In the genomic region with DNA sequence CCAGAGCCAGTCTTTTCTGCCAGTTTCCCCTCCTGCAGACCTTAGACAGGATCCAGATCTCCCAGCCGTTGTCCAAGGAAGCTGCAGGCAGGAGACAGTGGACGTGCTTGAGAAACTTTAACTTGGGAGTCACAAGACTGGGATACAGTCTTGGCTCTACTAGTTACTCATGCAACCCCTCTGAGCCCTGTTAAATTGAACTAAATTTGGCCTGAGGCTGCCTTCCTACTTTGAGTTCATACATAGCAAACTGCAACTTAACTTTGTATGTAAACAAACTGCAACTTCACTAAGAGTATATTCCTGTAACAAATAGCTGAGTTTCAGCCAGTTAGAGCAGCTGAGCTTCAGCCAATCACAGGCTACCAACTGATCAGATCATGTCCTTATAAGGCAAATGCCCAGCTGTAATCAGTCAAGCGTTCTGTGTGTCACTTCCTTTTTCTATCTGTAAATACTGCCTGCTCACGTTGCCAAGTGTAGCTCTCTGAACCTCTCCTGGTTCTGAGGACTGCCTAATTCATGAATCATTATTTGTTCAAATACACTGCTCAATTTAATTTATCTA, we compare ENCODE assay signal across 8 cellular contexts.
A peak's percentile ranks its signal among the peaks of the same experiment; 100 is the strongest.
DNase-seq lines count a peak whose midpoint lies in the region; ATAC-seq and TF ChIP-seq lines count a peak whose summit lies in the region.

No MANE protein-coding gene starts in this region.

- no peak for TF ChIP-seq RAD21 in HCT116 (IDR thresholded peaks at IDR 0.05; ENCODE audit: low read depth)

- no peaks in the 10 kb centered on the region for H3K9me2 ChIP-seq in HCT116 (ENCODE audit: insufficient read depth)

- no peaks in the 10 kb centered on the region for H3K27me3 Mint-ChIP-seq in T-helper 17 cell
- H3K27me3 Mint-ChIP-seq in T-cell: peaks cover 0 to 11% of the 10 kb centered on the region in 2 donors

- H2AFZ ChIP-seq in HCT116 (ENCODE audit: low read depth, low read length, poor library complexity, severe bottlenecking): peak overlapping the region; percentile 75

- no peak overlapping the region for H3K9ac ChIP-seq in HCT116 (ENCODE audit: low read length)

- H3K27me3 ChIP-seq in HCT116 (ENCODE audit: insufficient read depth, low read length): no peaks in the 10 kb centered on the region

- TF ChIP-seq CTCF in AG09309 (IDR thresholded peaks at IDR 0.05; ENCODE audit: control insufficient read depth, insufficient read depth, low read depth, low read length, missing control alignments) (no peak), HCT116 (IDR thresholded peaks at IDR 0.05 in 2 of 3, conservative IDR thresholded peaks at IDR 0.05 in 1 of 3; ENCODE audit: borderline replicate concordance in 1 of 3, insufficient read depth in 1 of 3, low read depth in 2 of 3, low read length in 2 of 3) (no peak), RWPE1 (conservative IDR thresholded peaks at IDR 0.05; ENCODE audit: low read depth) (no peak)

- no peaks in the 10 kb centered on the region for H3K36me3 ChIP-seq in HCT116 (ENCODE audit: control insufficient read depth in 1 of 2, insufficient read depth in 2 of 2, low read length in 2 of 2)

- no peaks in the 10 kb centered on the region for H4K20me1 ChIP-seq in HCT116 (ENCODE audit: insufficient read depth)

- H3K4me2 ChIP-seq in HCT116 (ENCODE audit: low read length): 0 out of 2 replicates have a peak overlapping the region, but pooled peaks have one; percentile 11

- H3K27ac Mint-ChIP-seq in T-helper 17 cell: no peak overlapping the region
- no peak overlapping the region for H3K27ac Mint-ChIP-seq in T-cell

- intact Hi-C loops in HCT116 (cut with micrococcal nuclease): no loop called here

- peaks cover 9 to 46% of the 10 kb centered on the region in 2 experiments; a peak in 3 of 4 replicates for H3K4me1 ChIP-seq in HCT116 (ENCODE audit: control insufficient read depth in 1 of 2, insufficient read depth in 2 of 2, low read length in 2 of 2)

- H3K4me1 Mint-ChIP-seq in T-helper 17 cell: no peaks in the 10 kb centered on the region
- no peaks in the 10 kb centered on the region for H3K4me1 Mint-ChIP-seq in T-cell

- no peaks in the 10 kb centered on the region for H3K79me2 ChIP-seq in HCT116 (ENCODE audit: insufficient read depth, low read length)

- ATAC-seq in HCT116: no peak
- no peak for ATAC-seq in T-helper 17 cell
- no peak for ATAC-seq in T-cell (replicated peaks in 1 of 4)

- H3K4me3 Mint-ChIP-seq in T-helper 17 cell (no peak overlapping the region), T-cell (no peak overlapping the region)

- RAD21 ChIA-PET in HCT116 (lab: Charles Lee; ENCODE audit: low non-redundant PET in 1 of 2, low total read pairs in 2 of 2, uncharacterized antibody in 2 of 2, unreplicated experiment in 2 of 2): no interaction called here

- no peak for TF ChIP-seq POLR2A in HCT116 (IDR thresholded peaks at IDR 0.05; ENCODE audit: borderline replicate concordance, extremely low read depth, insufficient read depth, insufficient read length)

- BruUV-seq in HCT116 (replicated peaks; lab: Mats Ljungman, UMichigan): no TSS peak

- H3K9me3 ChIP-seq in HCT116 (ENCODE audit: control insufficient read depth in 1 of 2, insufficient read depth in 1 of 2, low read depth in 1 of 2, low read length in 2 of 2) (0 out of 4 replicates have a peak, but pooled peaks cover 0 to 4% of the 10 kb centered on the region in 2 experiments), T-helper 17 cell (ENCODE audit: control insufficient read depth, low read length, poor library complexity, severe bottlenecking) (no peaks in the 10 kb centered on the region)

- peak; percentile 84 for DNase-seq in AG09309 (ENCODE audit: low read depth)
- no peak for DNase-seq in HCT116 (ENCODE audit: low read depth, low spot score)
- DNase-seq in RWPE1 (ENCODE audit: low spot score): peak; percentile 49
- peak; percentile 80 for DNase-seq in foreskin melanocyte
- DNase-seq in stimulated activated CD8-positive, alpha-beta memory T cell treated with anti-CD3 and anti-CD28 coated beads, Interleukin-4, amount 100 ng/mL, for 48 hours: peak; percentile 8
- no peak for DNase-seq in T-helper 17 cell
- no peak for DNase-seq in NCI-H1048 (lab: John Stamatoyannopoulos, UW)
- DNase-seq in T-cell: no peak

- H3K27ac ChIP-seq in HCT116 (ENCODE audit: low read depth, low read length) (no peak overlapping the region), RWPE1 (peak overlapping the region; percentile 94)

- POLR2A ChIA-PET in HCT116 (lab: Charles Lee): no interaction called here
- POLR2A ChIA-PET in RWPE1 (lab: Yijun Ruan, JAX; ENCODE audit: low non-redundant PET): no interaction called here
- POLR2A ChIA-PET in T-cell (lab: Charles Lee): no interaction called here

- H3K36me3 Mint-ChIP-seq in T-helper 17 cell (ENCODE audit: low read depth): no peaks in the 10 kb centered on the region
- H3K36me3 Mint-ChIP-seq in T-cell: peaks cover 10% of the 10 kb centered on the region

- H3K4me3 ChIP-seq in AG09309 (ENCODE audit: control insufficient read depth, low read depth, low read length): no peak overlapping the region
- no peak overlapping the region for H3K4me3 ChIP-seq in HCT116 (replicated peaks in 1 of 2; ENCODE audit: low read depth in 1 of 2, low read length in 2 of 2)

- peaks cover 7 to 23% (median 12%) of the 10 kb centered on the region in 3 donors for H3K9me3 Mint-ChIP-seq in T-cell

- CTCF ChIA-PET in HCT116 (lab: Charles Lee): no interaction called here
- CTCF ChIA-PET in RWPE1 (lab: Yijun Ruan, JAX): interaction anchor here (0.6 kb wide), 2 partner anchors 194 to 299 kb away, joined by 3 read pairs; no protein-coding TSS in a partner anchor
- CTCF ChIA-PET in T-cell (lab: Charles Lee): no interaction called here

TF ChIP-seq in HCT116, 20 proteins besides CTCF, POLR2A, EP300 and RAD21:
- TF ChIP-seq SRF (IDR thresholded peaks at IDR 0.05; ENCODE audit: low read depth): peak; percentile 96
- TF ChIP-seq, protein P1, sequence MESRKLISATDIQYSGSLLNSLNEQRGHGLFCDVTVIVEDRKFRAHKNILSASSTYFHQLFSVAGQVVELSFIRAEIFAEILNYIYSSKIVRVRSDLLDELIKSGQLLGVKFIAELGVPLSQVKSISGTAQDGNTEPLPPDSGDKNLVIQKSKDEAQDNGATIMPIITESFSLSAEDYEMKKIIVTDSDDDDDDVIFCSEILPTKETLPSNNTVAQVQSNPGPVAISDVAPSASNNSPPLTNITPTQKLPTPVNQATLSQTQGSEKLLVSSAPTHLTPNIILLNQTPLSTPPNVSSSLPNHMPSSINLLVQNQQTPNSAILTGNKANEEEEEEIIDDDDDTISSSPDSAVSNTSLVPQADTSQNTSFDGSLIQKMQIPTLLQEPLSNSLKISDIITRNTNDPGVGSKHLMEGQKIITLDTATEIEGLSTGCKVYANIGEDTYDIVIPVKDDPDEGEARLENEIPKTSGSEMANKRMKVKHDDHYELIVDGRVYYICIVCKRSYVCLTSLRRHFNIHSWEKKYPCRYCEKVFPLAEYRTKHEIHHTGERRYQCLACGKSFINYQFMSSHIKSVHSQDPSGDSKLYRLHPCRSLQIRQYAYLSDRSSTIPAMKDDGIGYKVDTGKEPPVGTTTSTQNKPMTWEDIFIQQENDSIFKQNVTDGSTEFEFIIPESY (IDR thresholded peaks at IDR 0.05; ENCODE audit: extremely low read depth, insufficient replicate concordance, low read length): no peak

Comparison
In these comparisons a context has a peak if more than half of its experiments do, and no peak if none do; other contexts are left out.
1. DNase-seq: peak in AG09309 (single experiment), RWPE1 (single experiment), foreskin melanocyte (single experiment) and stimulated activated CD8-positive, alpha-beta memory T cell treated with anti-CD3 and anti-CD28 coated beads, Interleukin-4, amount 100 ng/mL, for 48 hours (single experiment); none in HCT116 (single experiment), T-helper 17 cell (0 of 3), NCI-H1048 (single experiment) and T-cell (0 of 34).